1 cellular context compared by ENCODE assay signal in the genomic region with DNA sequence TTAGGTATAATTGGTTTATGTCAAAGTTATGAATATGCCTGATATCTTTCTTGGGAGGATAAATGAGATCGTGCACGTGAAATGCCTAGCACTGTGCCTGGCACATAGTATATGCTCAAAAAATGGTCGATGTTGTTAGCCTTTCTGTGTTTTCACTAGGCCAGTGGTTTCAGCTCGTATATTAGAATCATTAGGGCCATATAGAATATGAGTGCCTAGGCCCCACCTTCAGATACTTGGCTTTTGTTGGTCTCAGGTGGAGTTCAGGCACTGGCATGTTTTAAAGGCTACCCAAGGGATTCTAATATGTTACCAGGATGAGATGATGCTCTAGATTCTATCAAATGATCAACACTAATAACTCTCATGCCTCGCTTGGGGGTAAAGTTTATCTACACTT.
TF ChIP-seq lines count a peak whose summit lies in the region.

No MANE protein-coding gene starts in this region.

TF ChIP-seq in HepG2, 621 proteins besides CTCF, POLR2A, EP300 and RAD21:
- TF ChIP-seq, protein P1, sequence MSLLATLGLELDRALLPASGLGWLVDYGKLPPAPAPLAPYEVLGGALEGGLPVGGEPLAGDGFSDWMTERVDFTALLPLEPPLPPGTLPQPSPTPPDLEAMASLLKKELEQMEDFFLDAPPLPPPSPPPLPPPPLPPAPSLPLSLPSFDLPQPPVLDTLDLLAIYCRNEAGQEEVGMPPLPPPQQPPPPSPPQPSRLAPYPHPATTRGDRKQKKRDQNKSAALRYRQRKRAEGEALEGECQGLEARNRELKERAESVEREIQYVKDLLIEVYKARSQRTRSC (CRISPR knock-in tag; IDR thresholded peaks at IDR 0.05; ENCODE audit: low read depth) = no peak
- TF ChIP-seq AGO2 (optimal IDR thresholded peaks at IDR 0.05; ENCODE audit: low read depth, low read length) (peak; percentile 51), RBM22 (optimal IDR thresholded peaks at IDR 0.05; ENCODE audit: low read length) (peak; percentile 96)
TF ChIP-seq in HepG2: peak in this region for 2.
